ENCODE assay signal across 23 cellular contexts in the genomic region with DNA sequence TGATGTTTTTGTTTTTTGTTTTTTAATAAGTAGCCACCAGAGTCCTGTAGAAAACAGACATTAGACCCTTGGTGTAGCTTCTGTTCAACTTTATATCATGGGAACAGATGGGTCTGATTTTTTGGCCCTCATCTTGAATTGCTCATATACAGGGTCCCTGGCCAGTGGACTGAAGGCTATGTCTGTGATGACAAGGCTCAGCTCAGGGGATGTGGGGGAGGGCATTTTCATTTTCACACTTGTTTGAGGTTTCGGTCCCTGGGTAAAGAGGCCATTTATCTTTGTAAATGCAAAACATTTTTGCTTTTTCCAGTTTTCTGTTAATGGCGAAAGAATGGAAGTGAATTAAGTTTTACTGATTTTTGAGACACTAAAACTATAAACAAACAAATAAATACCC.
"Had no signal": no experiment of that assay in that cellular context is flagged by ENCODE, and none has a peak within 500 bp of the region (broad histone marks: within the 10 kb centered on the region; RNA-seq: fewer than 3 reads in every experiment).

No MANE protein-coding gene starts in this region.

- H3K27ac Mint-ChIP-seq: activated CD4-positive, alpha-beta T cell treated with anti-CD3 and anti-CD28 coated beads for 36 hours; activated CD8-positive, alpha-beta memory T cell treated with anti-CD3 and anti-CD28 coated beads, Interleukin-2, amount 10 ng/mL, durations not matched to agents 7 days and 5 days; activated CD8-positive, alpha-beta T cell treated with anti-CD3 and anti-CD28 coated beads, Interleukin-2, amount 10 ng/mL, durations not matched to agents 7 days and 5 days; activated naive CD8-positive, alpha-beta T cell; activated T-cell treated with anti-CD3 and anti-CD28 coated beads, Interleukin-2, amount 50 U/mL, for 72 hours; naive thymus-derived CD4-positive, alpha-beta T cell had no signal

- H3K9me3 Mint-ChIP-seq: naive thymus-derived CD4-positive, alpha-beta T cell; neural crest cell had no signal

- H3K4me1 Mint-ChIP-seq: activated CD4-positive, alpha-beta T cell treated with anti-CD3 and anti-CD28 coated beads for 36 hours; activated CD8-positive, alpha-beta memory T cell treated with anti-CD3 and anti-CD28 coated beads, Interleukin-2, amount 10 ng/mL, durations not matched to agents 7 days and 5 days; naive thymus-derived CD4-positive, alpha-beta T cell had no signal

- H3K36me3 ChIP-seq: esophagus squamous epithelium, pancreas, right atrium auricular region, transverse colon had no signal

- H3K27me3 ChIP-seq: body of pancreas, esophagus squamous epithelium, pancreas, right atrium auricular region, testis, transverse colon had no signal

- H3K36me3 Mint-ChIP-seq: activated CD8-positive, alpha-beta memory T cell treated with anti-CD3 and anti-CD28 coated beads, Interleukin-2, amount 10 ng/mL, durations not matched to agents 7 days and 5 days; activated naive CD8-positive, alpha-beta T cell; naive thymus-derived CD4-positive, alpha-beta T cell had no signal

- H3K4me3 ChIP-seq: body of pancreas, esophagus squamous epithelium, pancreas, right atrium auricular region, testis, transverse colon had no signal

- H3K27me3 Mint-ChIP-seq: activated CD8-positive, alpha-beta memory T cell treated with anti-CD3 and anti-CD28 coated beads, Interleukin-2, amount 10 ng/mL, durations not matched to agents 7 days and 5 days had no signal

- H3K4me3 Mint-ChIP-seq: activated CD4-positive, alpha-beta T cell treated with anti-CD3 and anti-CD28 coated beads for 36 hours; activated CD8-positive, alpha-beta memory T cell treated with anti-CD3 and anti-CD28 coated beads, Interleukin-2, amount 10 ng/mL, durations not matched to agents 7 days and 5 days; activated CD8-positive, alpha-beta T cell treated with anti-CD3 and anti-CD28 coated beads, Interleukin-2, amount 10 ng/mL, durations not matched to agents 7 days and 5 days; activated naive CD8-positive, alpha-beta T cell; activated T-cell treated with anti-CD3 and anti-CD28 coated beads, Interleukin-2, amount 50 U/mL, for 72 hours; naive thymus-derived CD4-positive, alpha-beta T cell; neural crest cell had no signal

- H3K27ac ChIP-seq: body of pancreas, esophagus squamous epithelium, pancreas, right atrium auricular region, testis, transverse colon had no signal

- ATAC-seq: activated CD4-positive, alpha-beta T cell treated with anti-CD3 and anti-CD28 coated beads for 36 hours; activated CD8-positive, alpha-beta memory T cell treated with anti-CD3 and anti-CD28 coated beads, Interleukin-2, amount 10 ng/mL, durations not matched to agents 7 days and 5 days; activated CD8-positive, alpha-beta T cell treated with anti-CD3 and anti-CD28 coated beads, Interleukin-2, amount 10 ng/mL, durations not matched to agents 7 days and 5 days; activated T-cell treated with anti-CD3 and anti-CD28 coated beads, Interleukin-2, amount 50 U/mL, for 72 hours; body of pancreas; left colon; naive thymus-derived CD4-positive, alpha-beta T cell; pancreas had no signal

- H3K9me3 ChIP-seq: body of pancreas, esophagus squamous epithelium, pancreas, right atrium auricular region, testis, transverse colon had no signal

- H3K4me1 ChIP-seq: body of pancreas, pancreas, transverse colon had no signal

- DNase-seq: activated CD4-positive, alpha-beta T cell treated with anti-CD3 and anti-CD28 coated beads for 36 hours; activated CD4-positive, CD25-positive, alpha-beta regulatory T cell; activated CD8-positive, alpha-beta memory T cell treated with anti-CD3 and anti-CD28 coated beads, Interleukin-2, amount 10 ng/mL, durations not matched to agents 7 days and 5 days; activated CD8-positive, alpha-beta T cell treated with anti-CD3 and anti-CD28 coated beads, Interleukin-2, amount 10 ng/mL, durations not matched to agents 7 days and 5 days; activated naive CD4-positive, alpha-beta T cell; activated T-cell treated with anti-CD3 and anti-CD28 coated beads, Interleukin-2, amount 50 U/mL, for 72 hours; anterior cingulate cortex; body of pancreas; effector CD8-positive, alpha-beta T cell; esophagus squamous epithelium; left colon; mammary epithelial cell; midbrain; naive thymus-derived CD4-positive, alpha-beta T cell; nucleus accumbens; pancreas; stimulated activated CD4-positive, alpha-beta T cell treated with anti-CD3 and anti-CD28 coated beads, Interleukin-2, amount 100 ng/mL, for 48 hours; stimulated activated naive CD4-positive, alpha-beta T cell treated with Interleukin-2 at 50 U/mL for 16 hours; testis; transverse colon had no signal
